1 cellular context compared by ENCODE assay signal in genomic region chr9:134663753-134664415, GRCh38.
TF ChIP-seq lines count a peak whose summit lies in the region.

No MANE protein-coding gene starts in this region.

TF ChIP-seq in SK-N-SH treated with all-trans-retinoic acid at 6 μM for 48 hours, 23 proteins besides CTCF, POLR2A, EP300 and RAD21 (continued from another document):
- TF ChIP-seq PPARA (CRISPR knock-in tag; IDR thresholded peaks at IDR 0.05; ENCODE audit: borderline replicate concordance), result no peak
- no peak for TF ChIP-seq BACH2 (CRISPR knock-in tag; IDR thresholded peaks at IDR 0.05; ENCODE audit: borderline replicate concordance)
- TF ChIP-seq ZNF70 (CRISPR knock-in tag; IDR thresholded peaks at IDR 0.05), result no peak
- no peak for TF ChIP-seq ZFP3 (CRISPR knock-in tag; IDR thresholded peaks at IDR 0.05)
- no peak for TF ChIP-seq CSDC2 (CRISPR knock-in tag; IDR thresholded peaks at IDR 0.05)
- no peak for TF ChIP-seq RARB (CRISPR knock-in tag; IDR thresholded peaks at IDR 0.05)
